28 cellular contexts compared by ENCODE assay signal in genomic region chr6:132995009-132995408, GRCh38.
"Had no signal": no experiment of that assay in that cellular context is flagged by ENCODE, and none has a peak within 500 bp of the region (broad histone marks: within the 10 kb centered on the region; RNA-seq: fewer than 3 reads in every experiment).

No MANE protein-coding gene starts in this region.

- H3K27ac ChIP-seq: neutrophil, parathyroid adenoma, prostate gland, right lobe of liver, sigmoid colon, skin epidermis, spleen, suprapubic skin, testis, tibial artery, transverse colon, upper lobe of right lung, uterus had no signal

- H3K9me3 ChIP-seq: neutrophil, prostate gland, right lobe of liver, sigmoid colon, spleen, suprapubic skin, testis, tibial artery, transverse colon, upper lobe of right lung, uterus had no signal

- H3K4me2 ChIP-seq: smooth muscle cell had no signal

- H3K79me2 ChIP-seq: parathyroid adenoma had no signal

- H3K27me3 ChIP-seq: neutrophil, right lobe of liver, sigmoid colon, suprapubic skin, testis, tibial artery, transverse colon, upper lobe of right lung, uterus had no signal

- H3K9ac ChIP-seq: parathyroid adenoma had no signal

- H2AFZ ChIP-seq: parathyroid adenoma had no signal

- H3K36me3 ChIP-seq: neutrophil, prostate gland, right lobe of liver, sigmoid colon, spleen, suprapubic skin, tibial artery, transverse colon, upper lobe of right lung, uterus had no signal

- DNase-seq: naive B cell; naive thymus-derived CD8-positive, alpha-beta T cell; nephron progenitor cell; right cardiac atrium; right lobe of liver; sigmoid colon; spleen; stimulated activated CD4-positive, alpha-beta T cell treated with anti-CD3 and anti-CD28 coated beads, Interleukin-12 subunit alpha, Interleukin-12 subunit beta, amount 100 ng/mL, for 4 hours; stimulated activated CD4-positive, alpha-beta T cell treated with anti-CD3 and anti-CD28 coated beads, Interleukin-1b, Interleukin-23, amount 100 ng/mL, for 48 hours; stimulated activated CD4-positive, alpha-beta T cell treated with anti-CD3 and anti-CD28 coated beads, Interleukin-4, amount 100 ng/mL, for 1 hour; stimulated activated CD4-positive, alpha-beta T cell treated with anti-CD3 and anti-CD28 coated beads, Interleukin-4, amount 100 ng/mL, for 4 hours; stimulated activated CD8-positive, alpha-beta memory T cell treated with anti-CD3 and anti-CD28 coated beads, Interleukin-4, amount 100 ng/mL, for 48 hours; stimulated activated naive CD4-positive, alpha-beta T cell; stimulated activated naive CD8-positive, alpha-beta T cell treated with anti-CD3 and anti-CD28 coated beads, Interleukin-15, amount 100 ng/mL, for 72 hours; stimulated activated naive CD8-positive, alpha-beta T cell treated with anti-CD3 and anti-CD28 coated beads, Interleukin-15, Interleukin-2, amounts not matched to agents 100 U/mL and 50 U/mL, for 24 hours; testis; tibial artery; transverse colon; upper lobe of right lung; uterus had no signal

- H3K4me1 ChIP-seq: parathyroid adenoma, prostate gland, right lobe of liver, sigmoid colon, spleen, suprapubic skin, testis, tibial artery, transverse colon, upper lobe of right lung, uterus had no signal

- H3K4me3 ChIP-seq: prostate gland, right lobe of liver, sigmoid colon, skin epidermis, smooth muscle cell, spleen, suprapubic skin, testis, tibial artery, transverse colon, upper lobe of right lung, uterus had no signal

- ATAC-seq: naive thymus-derived CD8-positive, alpha-beta T cell; natural killer cell treated with Interleukin-12 subunit alpha and Interleukin-12 subunit beta and Interleukin-15 and Interleukin-18, amount 100 ng/mL, for 72 hours; right cardiac atrium; right lobe of liver; stimulated activated memory B cell treated with anti-CD40 and anti-IgM and Interleukin-4, amounts not matched to agents 10 μg/mL and 1 μg/mL and 100 μg/mL, for 72 hours; stimulated activated naive CD8-positive, alpha-beta T cell treated with anti-CD3 and anti-CD28 coated beads, Interleukin-15, amount 100 ng/mL, for 72 hours; stimulated activated naive CD8-positive, alpha-beta T cell treated with anti-CD3 and anti-CD28 coated beads, Interleukin-15, Interleukin-2, amounts not matched to agents 100 U/mL and 50 U/mL, for 24 hours; upper lobe of right lung had no signal
